Comparison of ENCODE assay signal across 8 cellular contexts in the genomic region with DNA sequence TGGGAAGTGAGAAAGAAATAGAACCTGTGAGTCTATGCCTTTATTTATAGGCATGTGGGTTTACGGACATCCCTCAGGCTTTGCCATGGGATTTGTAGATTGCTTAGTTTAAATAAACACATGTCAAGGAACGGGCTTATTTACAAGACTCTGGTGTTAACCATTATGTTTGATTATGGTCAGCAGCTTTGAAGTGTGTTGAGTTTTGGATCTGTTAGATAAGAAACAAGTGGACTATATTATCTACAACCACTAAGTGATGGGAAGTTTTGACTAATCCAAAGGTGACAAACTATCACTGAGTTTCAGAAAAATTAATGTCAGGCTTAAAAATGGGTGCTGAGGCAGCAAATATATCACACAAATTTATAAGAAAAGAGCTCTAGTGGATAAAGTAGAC.
"Had no signal": no experiment of that assay in that cellular context is flagged by ENCODE, and none has a peak within 500 bp of the region (broad histone marks: within the 10 kb centered on the region; RNA-seq: fewer than 3 reads in every experiment).

No MANE protein-coding gene starts in this region.

- DNase-seq: H7, KBM-7 had no signal

- H3K27ac ChIP-seq: HL-60, KMS-11 had no signal

- H3K36me3 ChIP-seq: HAP-1 had no signal

- H3K4me1 ChIP-seq: HAP-1 had no signal

- H3K9me3 ChIP-seq: HAP-1 had no signal

- ATAC-seq: GM23338, HCT116, HepG2 had no signal

- H3K4me3 ChIP-seq: GM23338, HAP-1 had no signal
